In genomic region chr19:45640849-45641273, GRCh38 we compare ENCODE assay signal across 9 cellular contexts. TPM values are rescaled to one million over a fixed set of nuclear protein-coding genes. Genes with fewer than 3 reads are reported as not detected.
DNase-seq lines count a peak whose midpoint lies in the region; ATAC-seq and TF ChIP-seq lines count a peak whose summit lies in the region.
"Had no signal": no experiment of that assay in that cellular context is flagged by ENCODE, and none has a peak within 500 bp of the region (broad histone marks: within the 10 kb centered on the region; RNA-seq: fewer than 3 reads in every experiment).

No MANE protein-coding gene starts in this region.

- peak overlapping the region in 1 of 2 experiments; percentile 46 for H3K4ac ChIP-seq in mesenchymal stem cell (ENCODE audit: low read depth in 1 of 2, low read length in 2 of 2)

- no peak overlapping the region for H4K91ac ChIP-seq in mesenchymal stem cell (ENCODE audit: low read length)

- WGBS in mesenchymal stem cell, result 54% methylated on average over 17 of the region's 17 CpGs

- H3K4me1 ChIP-seq in left ventricle myocardium inferior (peaks cover 69% of the 10 kb centered on the region), mesenchymal stem cell (ENCODE audit: control insufficient read depth, insufficient read depth, low read depth, low read length) (peaks cover 36% of the 10 kb centered on the region), upper lobe of right lung (peaks cover 54% of the 10 kb centered on the region)

- peaks cover 2% of the 10 kb centered on the region for H3K36me3 Mint-ChIP-seq in activated naive CD8-positive, alpha-beta T cell treated with anti-CD3 and anti-CD28 coated beads, Interleukin-2, amount 10 ng/mL, durations not matched to agents 7 days and 5 days

- H4K8ac ChIP-seq in mesenchymal stem cell (ENCODE audit: low read length), result peak overlapping the region; percentile 12

- no peak overlapping the region for H3K9ac ChIP-seq in mesenchymal stem cell (ENCODE audit: low read length)

- H3K27ac ChIP-seq in left ventricle myocardium inferior (replicated peaks) (peak overlapping the region; percentile 91), mesenchymal stem cell (ENCODE audit: low read length, poor library complexity, severe bottlenecking) (no peak overlapping the region), upper lobe of right lung (peak overlapping the region; percentile 84)

- H3K36me3 ChIP-seq in left ventricle myocardium inferior (no peaks in the 10 kb centered on the region), mesenchymal stem cell (ENCODE audit: control insufficient read depth in 1 of 2, insufficient read depth in 2 of 2, low read depth in 1 of 2, low read length in 2 of 2) (peaks cover 0 to 3% of the 10 kb centered on the region in 2 experiments), upper lobe of right lung (no peaks in the 10 kb centered on the region)
- H3K36me3 ChIP-seq: sigmoid colon had no signal

- intact Hi-C loops in left ventricle myocardium inferior (cut with micrococcal nuclease) (loop anchor here (10.0 kb wide), 1 partner anchor 116 kb away; no protein-coding TSS in a partner anchor), Right ventricle myocardium inferior (cut with DNase I) (loop anchor here (1.0 to 10.0 kb wide), 4 partner anchors 34 to 216 kb away; partner anchors contain the start of genes ERCC1, PPM1N and RTN2), upper lobe of right lung (cut with DNase I) (loop anchor here (5.0 to 10.0 kb wide), 2 partner anchors 34 to 116 kb away; no protein-coding TSS in a partner anchor)

- H3K4me1 Mint-ChIP-seq in activated naive CD8-positive, alpha-beta T cell treated with anti-CD3 and anti-CD28 coated beads, Interleukin-2, amount 10 ng/mL, durations not matched to agents 7 days and 5 days, result peaks cover 33% of the 10 kb centered on the region

- H3K18ac ChIP-seq in mesenchymal stem cell (ENCODE audit: low read depth in 1 of 2, low read length in 2 of 2), result peak overlapping the region; percentile 17 to 35

- peaks cover 3% of the 10 kb centered on the region for H3K27me3 Mint-ChIP-seq in activated naive CD8-positive, alpha-beta T cell treated with anti-CD3 and anti-CD28 coated beads, Interleukin-2, amount 10 ng/mL, durations not matched to agents 7 days and 5 days

- H2BK5ac ChIP-seq in mesenchymal stem cell (ENCODE audit: low read depth, low read length, poor library complexity, severe bottlenecking), result no peak overlapping the region

- H3K79me1 ChIP-seq in mesenchymal stem cell (replicated peaks; ENCODE audit: low read length, poor library complexity, severe bottlenecking), result peaks cover 7% of the 10 kb centered on the region

- peak overlapping the region; percentile 26 for H3K4me2 ChIP-seq in mesenchymal stem cell (ENCODE audit: low read length, poor library complexity, severe bottlenecking)

- ATAC-seq in Right ventricle myocardium inferior, result no peak
- ATAC-seq in activated naive CD8-positive, alpha-beta T cell treated with anti-CD3 and anti-CD28 coated beads, Interleukin-2, amount 10 ng/mL, durations not matched to agents 7 days and 5 days (ENCODE audit: low read depth), result no peak
- ATAC-seq in upper lobe of right lung, result no peak
- no peak for ATAC-seq in GM18909 (IDR thresholded peaks at IDR 0.05; ENCODE audit: poor library complexity, unreplicated experiment)
- no peak for ATAC-seq in HG03025 (IDR thresholded peaks at IDR 0.05; ENCODE audit: low FRiP score, unreplicated experiment)
- no peak for ATAC-seq in HG02981 (IDR thresholded peaks at IDR 0.05; ENCODE audit: unreplicated experiment)

- DNase-seq in left ventricle myocardium inferior, result no peak
- DNase-seq in Right ventricle myocardium inferior (ENCODE audit: missing footprints), result no peak
- DNase-seq in activated naive CD8-positive, alpha-beta T cell treated with anti-CD3 and anti-CD28 coated beads, Interleukin-2, amount 10 ng/mL, durations not matched to agents 7 days and 5 days, result peak; percentile 80
- DNase-seq in mesenchymal stem cell, result no peak
- DNase-seq in upper lobe of right lung, result peak; percentile 72

- no peak overlapping the region for H3K23ac ChIP-seq in mesenchymal stem cell (ENCODE audit: low read length in 2 of 2)

- no peak overlapping the region for H2AFZ ChIP-seq in mesenchymal stem cell (ENCODE audit: low read depth, low read length)

- no peaks in the 10 kb centered on the region for H3K27me3 ChIP-seq in left ventricle myocardium inferior (ENCODE audit: low read depth)
- H3K27me3 ChIP-seq in mesenchymal stem cell (ENCODE audit: control insufficient read depth in 1 of 2, insufficient read depth in 1 of 2, low read length in 2 of 2), result peaks cover 0 to 16% of the 10 kb centered on the region in 2 experiments
- H3K27me3 ChIP-seq in upper lobe of right lung, result no peaks in the 10 kb centered on the region

- H3K14ac ChIP-seq in mesenchymal stem cell (ENCODE audit: low read length in 2 of 2), result no peak overlapping the region

- H3K4me3 Mint-ChIP-seq in activated naive CD8-positive, alpha-beta T cell treated with anti-CD3 and anti-CD28 coated beads, Interleukin-2, amount 10 ng/mL, durations not matched to agents 7 days and 5 days, result peak overlapping the region; percentile 84

- TF ChIP-seq CTCF in left ventricle myocardium inferior (IDR thresholded peaks at IDR 0.05; ENCODE audit: borderline replicate concordance) (no peak), upper lobe of right lung (IDR thresholded peaks at IDR 0.05) (no peak)

- H2BK15ac ChIP-seq in mesenchymal stem cell (ENCODE audit: low read depth, poor library complexity, severe bottlenecking), result peak overlapping the region; percentile 23

- POLR2A ChIA-PET in activated naive CD8-positive, alpha-beta T cell treated with anti-CD3 and anti-CD28 coated beads, Interleukin-2, amount 10 ng/mL, durations not matched to agents 7 days and 5 days (lab: Charles Lee), result interaction anchor here (0.9 to 3.6 kb wide), 16 partner anchors 27 to 214 kb away, joined by 3 to 19 read pairs (median 6); partner anchors contain the start of genes GIPR, OPA3 and VASP

- no peak overlapping the region for H2BK120ac ChIP-seq in mesenchymal stem cell (ENCODE audit: low read depth, low read length)

- H3K27ac Mint-ChIP-seq in activated naive CD8-positive, alpha-beta T cell treated with anti-CD3 and anti-CD28 coated beads, Interleukin-2, amount 10 ng/mL, durations not matched to agents 7 days and 5 days, result peak overlapping the region; percentile 96

- H3K9me3 Mint-ChIP-seq in activated naive CD8-positive, alpha-beta T cell treated with anti-CD3 and anti-CD28 coated beads, Interleukin-2, amount 10 ng/mL, durations not matched to agents 7 days and 5 days, result no peaks in the 10 kb centered on the region

- no peaks in the 10 kb centered on the region for H3K9me3 ChIP-seq in left ventricle myocardium inferior (replicated peaks)
- no peaks in the 10 kb centered on the region for H3K9me3 ChIP-seq in mesenchymal stem cell (ENCODE audit: control insufficient read depth, low read length)
- H3K9me3 ChIP-seq in upper lobe of right lung, result no peaks in the 10 kb centered on the region
- H3K9me3 ChIP-seq: sigmoid colon had no signal

- peak overlapping the region; percentile 67 for H3K4me3 ChIP-seq in left ventricle myocardium inferior
- no peak overlapping the region for H3K4me3 ChIP-seq in mesenchymal stem cell (ENCODE audit: insufficient read depth in 1 of 2, low read depth in 1 of 2, low read length in 2 of 2)
- peak overlapping the region; percentile 53 for H3K4me3 ChIP-seq in upper lobe of right lung

- H2AK5ac ChIP-seq in mesenchymal stem cell (ENCODE audit: low read length, severe bottlenecking), result no peak overlapping the region

- H2BK12ac ChIP-seq in mesenchymal stem cell (ENCODE audit: low read length in 2 of 2), result peak overlapping the region in 1 of 2 experiments; percentile 11

RNA-seq across cellular contexts. Expression of gene EML2, which starts 1.7 kb away (rescaled TPM):
- total RNA-seq in left ventricle myocardium inferior, result 48.4 TPM
- total RNA-seq in Right ventricle myocardium inferior, result 39.1 TPM
- 10 to 100 TPM; 93.1 to 94.2 TPM for total RNA-seq in activated naive CD8-positive, alpha-beta T cell treated with anti-CD3 and anti-CD28 coated beads, Interleukin-2, amount 10 ng/mL, durations not matched to agents 7 days and 5 days
- polyA plus RNA-seq in mesenchymal stem cell (2013, experiment 1 of 2), result 13.5 TPM
- 13.8 TPM for polyA plus RNA-seq in mesenchymal stem cell (2013, experiment 2 of 2)
- total RNA-seq in upper lobe of right lung, result 54.4 TPM

RNA-seq across cellular contexts. Expression of gene GIPR, which starts 27.2 kb away (rescaled TPM):
- total RNA-seq in left ventricle myocardium inferior (4.7 TPM), Right ventricle myocardium inferior (5.0 TPM), upper lobe of right lung (4.8 TPM)
- total RNA-seq in activated naive CD8-positive, alpha-beta T cell treated with anti-CD3 and anti-CD28 coated beads, Interleukin-2, amount 10 ng/mL, durations not matched to agents 7 days and 5 days, result 10 to 100 TPM; 18.4 to 19.3 TPM
- 6.2 TPM for polyA plus RNA-seq in mesenchymal stem cell (2013, experiment 1 of 2)
- polyA plus RNA-seq in mesenchymal stem cell (2013, experiment 2 of 2), result 5.2 TPM
- total RNA-seq: sigmoid colon had no signal

RNA-seq across cellular contexts. Expression of gene GPR4, which starts 38.8 kb away (rescaled TPM):
- total RNA-seq in left ventricle myocardium inferior, result 5.1 TPM
- 5.4 TPM for total RNA-seq in Right ventricle myocardium inferior
- total RNA-seq in activated naive CD8-positive, alpha-beta T cell treated with anti-CD3 and anti-CD28 coated beads, Interleukin-2, amount 10 ng/mL, durations not matched to agents 7 days and 5 days, result not detected
- polyA plus RNA-seq in mesenchymal stem cell (2013, experiment 1 of 2), result 0.73 TPM
- 0.77 TPM for polyA plus RNA-seq in mesenchymal stem cell (2013, experiment 2 of 2)
- 18.5 TPM for total RNA-seq in upper lobe of right lung

RNA-seq across cellular contexts. Expression of gene SNRPD2, which starts 50.9 kb away (rescaled TPM):
- total RNA-seq in left ventricle myocardium inferior (249 TPM), Right ventricle myocardium inferior (252 TPM), upper lobe of right lung (188 TPM)
- 100 to 1,000 TPM; 520 to 523 TPM for total RNA-seq in activated naive CD8-positive, alpha-beta T cell treated with anti-CD3 and anti-CD28 coated beads, Interleukin-2, amount 10 ng/mL, durations not matched to agents 7 days and 5 days
- polyA plus RNA-seq in mesenchymal stem cell (2013, experiment 1 of 2), result 1,303 TPM
- polyA plus RNA-seq in mesenchymal stem cell (2013, experiment 2 of 2), result 1,356 TPM

RNA-seq across cellular contexts. Expression of gene QPCTL, which starts 51.6 kb away (rescaled TPM):
- total RNA-seq in left ventricle myocardium inferior (2.2 TPM), Right ventricle myocardium inferior (1.5 TPM), upper lobe of right lung (7.0 TPM)
- total RNA-seq in activated naive CD8-positive, alpha-beta T cell treated with anti-CD3 and anti-CD28 coated beads, Interleukin-2, amount 10 ng/mL, durations not matched to agents 7 days and 5 days, result 1 to 10 TPM; 9.3 to 9.7 TPM
- 12.2 TPM for polyA plus RNA-seq in mesenchymal stem cell (2013, experiment 1 of 2)
- polyA plus RNA-seq in mesenchymal stem cell (2013, experiment 2 of 2), result 11.9 TPM

Comparison
In these comparisons a context has a peak if more than half of its experiments do, and no peak if none do; other contexts are left out.
1. DNase-seq: peak in activated naive CD8-positive, alpha-beta T cell treated with anti-CD3 and anti-CD28 coated beads, Interleukin-2, amount 10 ng/mL, durations not matched to agents 7 days and 5 days (single experiment) and upper lobe of right lung (single experiment); none in left ventricle myocardium inferior (single experiment), Right ventricle myocardium inferior (single experiment) and mesenchymal stem cell (single experiment).
2. H3K4me3 ChIP-seq: peak in left ventricle myocardium inferior (single experiment) and upper lobe of right lung (single experiment); none in mesenchymal stem cell (0 of 2).